8 cellular contexts compared by ENCODE assay signal in genomic region chr3:195443391-195443989, GRCh38. TPM values are rescaled to one million over a fixed set of nuclear protein-coding genes. Genes with fewer than 3 reads are reported as not detected.
DNase-seq lines count a peak whose midpoint lies in the region; ATAC-seq and TF ChIP-seq lines count a peak whose summit lies in the region.

No MANE protein-coding gene starts in this region.

- H3K9me3 ChIP-seq in HUES48 (ENCODE audit: control insufficient read depth, insufficient read depth, low read length) (no peaks in the 10 kb centered on the region), mucosa of stomach (ENCODE audit: control insufficient read depth, low read length) (no peaks in the 10 kb centered on the region)

- POLR2A ChIA-PET in AG04449 (lab: Yijun Ruan, JAX): interaction anchor here (0.9 to 1.3 kb wide), 3 partner anchors 8 to 141 kb away, joined by 3 to 5 read pairs (median 3); no protein-coding TSS in a partner anchor

- peaks cover 6% of the 10 kb centered on the region for H3K27me3 Mint-ChIP-seq in brain

- ATAC-seq in GM18517 (IDR thresholded peaks at IDR 0.05; ENCODE audit: unreplicated experiment): no peak
- ATAC-seq in GM21529 (IDR thresholded peaks at IDR 0.05; ENCODE audit: unreplicated experiment): no peak

- peak overlapping the region; percentile 75 to 95 (median 90) for H3K27ac Mint-ChIP-seq in brain

- H3K36me3 Mint-ChIP-seq in brain: peaks cover 1% of the 10 kb centered on the region

- H3K4me3 Mint-ChIP-seq in brain: peak overlapping the region; percentile 52 to 99 (median 79)

- no peaks in the 10 kb centered on the region for H3K27me3 ChIP-seq in HUES48 (ENCODE audit: control insufficient read depth, insufficient read depth, low read length)
- H3K27me3 ChIP-seq in mucosa of stomach (ENCODE audit: control insufficient read depth, insufficient read depth, low read length): no peaks in the 10 kb centered on the region

- DNase-seq in AG04449 (ENCODE audit: low read depth, low spot score): no peak
- no peak for DNase-seq in NCI-H774 (lab: John Stamatoyannopoulos, UW)
- no peak for DNase-seq in HuH-7 (ENCODE audit: low spot score)

- CTCF ChIA-PET in AG04449 (lab: Yijun Ruan, JAX): interaction anchor here (0.9 to 1.9 kb wide), 2 partner anchors 79 to 173 kb away, joined by 3 to 17 read pairs; partner anchors contain the start of gene XXYLT1

- no peaks in the 10 kb centered on the region for H3K36me3 ChIP-seq in HUES48 (ENCODE audit: control insufficient read depth, insufficient read depth, low read length)
- H3K36me3 ChIP-seq in mucosa of stomach (ENCODE audit: control insufficient read depth, insufficient read depth, low read length): no peaks in the 10 kb centered on the region

- peak overlapping the region; percentile 50 for H3K9ac ChIP-seq in HUES48 (ENCODE audit: low read depth, low read length)
- H3K9ac ChIP-seq in mucosa of stomach (ENCODE audit: low read length): peak overlapping the region; percentile 58

- peak overlapping the region; percentile 47 for H3K27ac ChIP-seq in HUES48 (ENCODE audit: low read depth, low read length)

- peak overlapping the region; percentile 32 for H3K4me3 ChIP-seq in AG04449 (ENCODE audit: low read depth, low read length)
- H3K4me3 ChIP-seq in HUES48 (ENCODE audit: low read depth, low read length): peak overlapping the region; percentile 53
- peak overlapping the region; percentile 17 for H3K4me3 ChIP-seq in mucosa of stomach (ENCODE audit: low read length)

- no peaks in the 10 kb centered on the region for H3K9me3 Mint-ChIP-seq in brain

- TF ChIP-seq CTCF in AG04449 (IDR thresholded peaks at IDR 0.05; ENCODE audit: insufficient read depth, low read length, missing control alignments) (no peak), brain (conservative IDR thresholded peaks at IDR 0.05) (no peak)

- H3K4me1 ChIP-seq in HUES48 (ENCODE audit: control insufficient read depth, insufficient read depth, low read length): peaks cover 29% of the 10 kb centered on the region
- H3K4me1 ChIP-seq in mucosa of stomach (ENCODE audit: control insufficient read depth, insufficient read depth, low read length): peaks cover 12% of the 10 kb centered on the region

- H3K4me1 Mint-ChIP-seq in brain: peaks cover 55% of the 10 kb centered on the region

RNA-seq across cellular contexts. Expression of gene ACAP2, which starts 0.7 kb away (rescaled TPM):
- polyA plus RNA-seq in brain (ENCODE audit: insufficient read depth, low read depth, low replicate concordance): 8.6 TPM
